24 cellular contexts compared by ENCODE assay signal in genomic region chr9:118058227-118058626, GRCh38.
DNase-seq lines count a peak whose midpoint lies in the region; ATAC-seq and TF ChIP-seq lines count a peak whose summit lies in the region.
"Had no signal": no experiment of that assay in that cellular context is flagged by ENCODE, and none has a peak within 500 bp of the region (broad histone marks: within the 10 kb centered on the region; RNA-seq: fewer than 3 reads in every experiment).

No MANE protein-coding gene starts in this region.

- no peaks in the 10 kb centered on the region for H3K36me3 ChIP-seq in upper lobe of right lung
- H3K36me3 ChIP-seq: BLaER1 treated with 17β-estradiol and CSF1 and Interleukin-3, amounts not matched to agents 10 nM and 100 nM had no signal

- no peaks in the 10 kb centered on the region for H3K4me1 ChIP-seq in upper lobe of right lung
- H3K4me1 ChIP-seq: A549; BLaER1 treated with 17β-estradiol and CSF1 and Interleukin-3, amounts not matched to agents 10 nM and 100 nM had no signal

- no peak overlapping the region for H3K27ac ChIP-seq in upper lobe of right lung
- H3K27ac ChIP-seq: A549; BLaER1 treated with 17β-estradiol and CSF1 and Interleukin-3, amounts not matched to agents 10 nM and 100 nM; GM23248; PC-9; RWPE1 had no signal

- peak; percentile 9 for DNase-seq in NCI-H510A treated with DMSO at 0.1 percent for 48 hours (lab: John Stamatoyannopoulos, UW)
- no peak for DNase-seq in NCI-H510A (lab: John Stamatoyannopoulos, UW)
- DNase-seq in DMS79 treated with DMSO at 0.1 percent for 48 hours (lab: John Stamatoyannopoulos, UW), result peak; percentile 33
- DNase-seq in NCI-H69 (lab: John Stamatoyannopoulos, UW), result peak; percentile 73
- no peak for DNase-seq in upper lobe of right lung
- no peak for DNase-seq in DMS 273 (lab: John Stamatoyannopoulos, UW; ENCODE audit: unreplicated experiment)
- DNase-seq in HuH-7 (ENCODE audit: low spot score), result no peak
- DNase-seq: AML-193; CD4-positive, alpha-beta T cell; GM23248; H7; Karpas-422; NCI-H1092; NCI-H1436 treated with DMSO at 0.1 percent for 48 hours; NCI-H187 treated with DMSO at 0.1 percent for 48 hours; NCI-H2171; NCI-H446; PC-9; SHP77; SW 1271; T-helper 9 cell had no signal

- intact Hi-C loops in upper lobe of right lung (cut with DNase I), result no loop called here

- ATAC-seq in upper lobe of right lung, result no peak
- ATAC-seq: A549 had no signal

- H3K9me3 ChIP-seq in upper lobe of right lung, result no peaks in the 10 kb centered on the region
- H3K9me3 ChIP-seq: A549; BLaER1 treated with 17β-estradiol and CSF1 and Interleukin-3, amounts not matched to agents 10 nM and 100 nM had no signal

- TF ChIP-seq CTCF in upper lobe of right lung (IDR thresholded peaks at IDR 0.05), result no peak

- no peak overlapping the region for H3K4me3 ChIP-seq in upper lobe of right lung
- H3K4me3 ChIP-seq: A549; BLaER1 treated with 17β-estradiol and CSF1 and Interleukin-3, amounts not matched to agents 10 nM and 100 nM; GM23248; PC-9 had no signal

- no peaks in the 10 kb centered on the region for H3K27me3 ChIP-seq in upper lobe of right lung
- H3K27me3 ChIP-seq: BLaER1 treated with 17β-estradiol and CSF1 and Interleukin-3, amounts not matched to agents 10 nM and 100 nM had no signal

Comparison
In these comparisons a context has a peak if more than half of its experiments do, and no peak if none do; other contexts are left out.
1. DNase-seq: peak in NCI-H510A treated with DMSO at 0.1 percent for 48 hours (single experiment), DMS79 treated with DMSO at 0.1 percent for 48 hours (single experiment) and NCI-H69 (single experiment); none in NCI-H510A (single experiment), upper lobe of right lung (single experiment), DMS 273 (single experiment) and HuH-7 (single experiment).